In genomic region chr2:197706839-197707207, GRCh38 we compare ENCODE assay signal across 8 cellular contexts. TPM values are rescaled to one million over a fixed set of nuclear protein-coding genes. Genes with fewer than 3 reads are reported as not detected.
DNase-seq lines count a peak whose midpoint lies in the region; ATAC-seq and TF ChIP-seq lines count a peak whose summit lies in the region.

No MANE protein-coding gene starts in this region.

- in situ Hi-C loops in mammary epithelial cell (cut with MboI; ENCODE audit: low sequenced_read_pairs in 2 of 2): no loop called here

- CTCF ChIA-PET in mammary epithelial cell (lab: Charles Lee; ENCODE audit: low non-redundant PET): no interaction called here

- H3K27me3 ChIP-seq in HUES6 (ENCODE audit: control insufficient read depth, insufficient read depth, low read length): no peaks in the 10 kb centered on the region
- no peaks in the 10 kb centered on the region for H3K27me3 ChIP-seq in mammary epithelial cell (ENCODE audit: insufficient read depth, low read length)

- no peak for DNase-seq in AG09309 (ENCODE audit: low read depth)
- no peak for DNase-seq in mammary epithelial cell
- DNase-seq in T-helper 9 cell: no peak

- 45% methylated on average over 4 of the region's 5 CpGs for WGBS in mammary epithelial cell (ENCODE audit: low coverage, missing lambda C conversion rate)
- WGBS in mesodermal cell (ENCODE audit: insufficient coverage in 2 of 2), 2 experiments: 17 to 25% methylated on average over 3 to 5 of the region's 5 CpGs

- H3K4me2 ChIP-seq in mammary epithelial cell (ENCODE audit: insufficient read depth, low read depth, low read length): peak overlapping the region; percentile 90

- peaks cover 59% of the 10 kb centered on the region for H3K79me2 ChIP-seq in mammary epithelial cell (ENCODE audit: insufficient read depth, low read length)

- H2AFZ ChIP-seq in mammary epithelial cell (ENCODE audit: low read depth, low read length): no peak overlapping the region

- BruUV-seq in mammary epithelial cell (replicated peaks; lab: Mats Ljungman, UMichigan): no TSS peak

- no peak overlapping the region for H3K27ac ChIP-seq in HUES6 (ENCODE audit: low read depth, low read length)
- H3K27ac ChIP-seq in mammary epithelial cell (ENCODE audit: insufficient read depth, low read depth, low read length): no peak overlapping the region
- no peak overlapping the region for H3K27ac ChIP-seq in mesodermal cell (ENCODE audit: low read depth, low read length, severe bottlenecking)

- TF ChIP-seq CTCF in AG09309 (IDR thresholded peaks at IDR 0.05; ENCODE audit: control insufficient read depth, insufficient read depth, low read depth, low read length, missing control alignments): no peak
- no peak for TF ChIP-seq CTCF in mammary epithelial cell (conservative IDR thresholded peaks at IDR 0.05 in 1 of 2, IDR thresholded peaks at IDR 0.05 in 1 of 2; ENCODE audit: extremely low read depth in 1 of 2, insufficient read depth in 1 of 2, low read depth in 1 of 2, low read length in 2 of 2)

- H4K20me1 ChIP-seq in mammary epithelial cell (ENCODE audit: insufficient read depth, low read length): no peaks in the 10 kb centered on the region

- no peak for ATAC-seq in GM18858 (IDR thresholded peaks at IDR 0.05; ENCODE audit: unreplicated experiment)
- no peak for ATAC-seq in GM21737 (IDR thresholded peaks at IDR 0.05; ENCODE audit: unreplicated experiment)
- no peak for ATAC-seq in HG03045 (IDR thresholded peaks at IDR 0.05; ENCODE audit: unreplicated experiment)

- intact Hi-C loops in mammary epithelial cell (cut with micrococcal nuclease): loop anchor here (1.0 to 10.0 kb wide), 5 partner anchors 71 to 588 kb away; partner anchors contain the start of genes HSPE1 and MOB4

- dilution Hi-C loops in mammary epithelial cell (cut with HindIII; ENCODE audit: low sequenced_read_pairs): no loop called here

- H3K9me3 ChIP-seq in HUES6 (ENCODE audit: control insufficient read depth, insufficient read depth, low read depth, low read length): no peaks in the 10 kb centered on the region
- H3K9me3 ChIP-seq in mammary epithelial cell (replicated peaks; ENCODE audit: insufficient read depth, low read length): no peaks in the 10 kb centered on the region
- no peaks in the 10 kb centered on the region for H3K9me3 ChIP-seq in mesodermal cell (ENCODE audit: control insufficient read depth, low read length)

- H3K4me1 ChIP-seq in HUES6 (ENCODE audit: control insufficient read depth, insufficient read depth, low read length): peaks cover 20% of the 10 kb centered on the region
- H3K4me1 ChIP-seq in mammary epithelial cell (ENCODE audit: insufficient read depth, low read length): peaks cover 25% of the 10 kb centered on the region
- no peaks in the 10 kb centered on the region for H3K4me1 ChIP-seq in mesodermal cell (ENCODE audit: control insufficient read depth, insufficient read depth, low read length, poor library complexity, severe bottlenecking)

- H3K9ac ChIP-seq in HUES6 (ENCODE audit: low read length) (peak overlapping the region; percentile 85), mammary epithelial cell (ENCODE audit: insufficient read depth, low read length) (peak overlapping the region; percentile 45)

- H3K36me3 ChIP-seq in HUES6 (ENCODE audit: control insufficient read depth, insufficient read depth, low read length) (peaks cover 30% of the 10 kb centered on the region), mammary epithelial cell (ENCODE audit: insufficient read depth, low read length) (peaks cover 7% of the 10 kb centered on the region), mesodermal cell (ENCODE audit: control insufficient read depth, insufficient read depth, low read length) (peaks cover 17% of the 10 kb centered on the region)

- H3K4me3 ChIP-seq in AG09309 (ENCODE audit: control insufficient read depth, low read depth, low read length): peak overlapping the region; percentile 67
- H3K4me3 ChIP-seq in HUES6 (ENCODE audit: low read depth, low read length): peak overlapping the region; percentile 92
- peak overlapping the region; percentile 60 to 98 (median 69) for H3K4me3 ChIP-seq in mammary epithelial cell (replicated peaks in 1 of 3; ENCODE audit: insufficient read depth in 1 of 3, low read depth in 2 of 3, low read length in 3 of 3)
- peak overlapping the region; percentile 86 for H3K4me3 ChIP-seq in mesodermal cell (ENCODE audit: extremely low read depth, insufficient read depth, low read length, poor library complexity, severe bottlenecking)

RNA-seq across cellular contexts. Expression of gene MARS2, which starts 1.7 kb away (rescaled TPM):
- 10 to 100 TPM; 10.0 to 11.2 TPM for total RNA-seq in mammary epithelial cell
- 8.0 TPM for polyA plus RNA-seq in mammary epithelial cell
- polyA minus RNA-seq in mammary epithelial cell: 15.1 TPM
- polyA plus RNA-seq in mesodermal cell (2013, experiment 1 of 2): 5.3 TPM
- 4.5 TPM for polyA plus RNA-seq in mesodermal cell (2013, experiment 2 of 2)

RNA-seq across cellular contexts. Expression of gene RFTN2, which starts 31.4 kb away (rescaled TPM):
- total RNA-seq in mammary epithelial cell: under 1 TPM in 1 of 2 donors, not detected in 1; under 0.01 TPM
- not detected for polyA plus RNA-seq in mammary epithelial cell
- polyA minus RNA-seq in mammary epithelial cell: not detected
- 24.1 TPM for polyA plus RNA-seq in mesodermal cell (2013, experiment 1 of 2)
- polyA plus RNA-seq in mesodermal cell (2013, experiment 2 of 2): 25.7 TPM
